3 cellular contexts compared by ENCODE assay signal in the genomic region with DNA sequence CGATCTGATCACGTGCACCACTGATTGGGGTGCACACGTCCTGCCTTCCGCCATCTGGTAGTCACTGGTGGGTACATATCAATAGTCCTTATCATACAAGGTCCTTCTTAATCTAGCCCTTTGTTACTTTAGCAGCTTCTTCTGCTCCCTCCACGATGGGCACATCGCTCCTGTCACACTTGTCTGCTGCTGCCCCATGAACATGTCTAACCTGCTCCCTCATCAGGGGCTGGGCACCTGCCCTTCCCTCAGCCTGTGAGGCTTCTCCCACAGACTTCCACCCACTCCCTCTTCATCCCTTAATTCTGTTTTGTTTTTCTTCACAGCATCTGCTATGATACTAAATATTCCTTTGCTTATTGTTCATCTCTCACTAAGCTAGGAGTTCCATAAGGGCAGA.
TF ChIP-seq lines count a peak whose summit lies in the region.

No MANE protein-coding gene starts in this region.

TF ChIP-seq in SK-N-SH treated with all-trans-retinoic acid at 6 μM for 48 hours, 23 proteins besides CTCF, POLR2A, EP300 and RAD21:
- TF ChIP-seq ESRRG (CRISPR knock-in tag; IDR thresholded peaks at IDR 0.05) (no peak), ZNF565 (CRISPR knock-in tag; conservative IDR thresholded peaks at IDR 0.05; ENCODE audit: low read depth) (no peak), ZFP30 (CRISPR knock-in tag; IDR thresholded peaks at IDR 0.05) (no peak), ARNTL (CRISPR knock-in tag; IDR thresholded peaks at IDR 0.05; ENCODE audit: borderline replicate concordance, low read depth) (no peak), TOX (CRISPR knock-in tag; IDR thresholded peaks at IDR 0.05; ENCODE audit: borderline replicate concordance) (no peak), ZFP3 (CRISPR knock-in tag; IDR thresholded peaks at IDR 0.05) (no peak)
- TF ChIP-seq, protein P1, sequence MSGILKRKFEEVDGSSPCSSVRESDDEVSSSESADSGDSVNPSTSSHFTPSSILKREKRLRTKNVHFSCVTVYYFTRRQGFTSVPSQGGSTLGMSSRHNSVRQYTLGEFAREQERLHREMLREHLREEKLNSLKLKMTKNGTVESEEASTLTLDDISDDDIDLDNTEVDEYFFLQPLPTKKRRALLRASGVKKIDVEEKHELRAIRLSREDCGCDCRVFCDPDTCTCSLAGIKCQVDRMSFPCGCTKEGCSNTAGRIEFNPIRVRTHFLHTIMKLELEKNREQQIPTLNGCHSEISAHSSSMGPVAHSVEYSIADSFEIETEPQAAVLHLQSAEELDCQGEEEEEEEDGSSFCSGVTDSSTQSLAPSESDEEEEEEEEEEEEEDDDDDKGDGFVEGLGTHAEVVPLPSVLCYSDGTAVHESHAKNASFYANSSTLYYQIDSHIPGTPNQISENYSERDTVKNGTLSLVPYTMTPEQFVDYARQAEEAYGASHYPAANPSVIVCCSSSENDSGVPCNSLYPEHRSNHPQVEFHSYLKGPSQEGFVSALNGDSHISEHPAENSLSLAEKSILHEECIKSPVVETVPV (CRISPR knock-in tag; IDR thresholded peaks at IDR 0.05) = no peak
- TF ChIP-seq, protein P2, sequence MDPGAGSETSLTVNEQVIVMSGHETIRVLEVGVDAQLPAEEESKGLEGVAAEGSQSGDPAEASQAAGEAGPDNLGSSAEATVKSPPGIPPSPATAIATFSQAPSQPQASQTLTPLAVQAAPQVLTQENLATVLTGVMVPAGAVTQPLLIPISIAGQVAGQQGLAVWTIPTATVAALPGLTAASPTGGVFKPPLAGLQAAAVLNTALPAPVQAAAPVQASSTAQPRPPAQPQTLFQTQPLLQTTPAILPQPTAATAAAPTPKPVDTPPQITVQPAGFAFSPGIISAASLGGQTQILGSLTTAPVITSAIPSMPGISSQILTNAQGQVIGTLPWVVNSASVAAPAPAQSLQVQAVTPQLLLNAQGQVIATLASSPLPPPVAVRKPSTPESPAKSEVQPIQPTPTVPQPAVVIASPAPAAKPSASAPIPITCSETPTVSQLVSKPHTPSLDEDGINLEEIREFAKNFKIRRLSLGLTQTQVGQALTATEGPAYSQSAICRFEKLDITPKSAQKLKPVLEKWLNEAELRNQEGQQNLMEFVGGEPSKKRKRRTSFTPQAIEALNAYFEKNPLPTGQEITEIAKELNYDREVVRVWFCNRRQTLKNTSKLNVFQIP (CRISPR knock-in tag; IDR thresholded peaks at IDR 0.05; ENCODE audit: borderline replicate concordance, low read depth) = no peak
- TF ChIP-seq, protein P3, sequence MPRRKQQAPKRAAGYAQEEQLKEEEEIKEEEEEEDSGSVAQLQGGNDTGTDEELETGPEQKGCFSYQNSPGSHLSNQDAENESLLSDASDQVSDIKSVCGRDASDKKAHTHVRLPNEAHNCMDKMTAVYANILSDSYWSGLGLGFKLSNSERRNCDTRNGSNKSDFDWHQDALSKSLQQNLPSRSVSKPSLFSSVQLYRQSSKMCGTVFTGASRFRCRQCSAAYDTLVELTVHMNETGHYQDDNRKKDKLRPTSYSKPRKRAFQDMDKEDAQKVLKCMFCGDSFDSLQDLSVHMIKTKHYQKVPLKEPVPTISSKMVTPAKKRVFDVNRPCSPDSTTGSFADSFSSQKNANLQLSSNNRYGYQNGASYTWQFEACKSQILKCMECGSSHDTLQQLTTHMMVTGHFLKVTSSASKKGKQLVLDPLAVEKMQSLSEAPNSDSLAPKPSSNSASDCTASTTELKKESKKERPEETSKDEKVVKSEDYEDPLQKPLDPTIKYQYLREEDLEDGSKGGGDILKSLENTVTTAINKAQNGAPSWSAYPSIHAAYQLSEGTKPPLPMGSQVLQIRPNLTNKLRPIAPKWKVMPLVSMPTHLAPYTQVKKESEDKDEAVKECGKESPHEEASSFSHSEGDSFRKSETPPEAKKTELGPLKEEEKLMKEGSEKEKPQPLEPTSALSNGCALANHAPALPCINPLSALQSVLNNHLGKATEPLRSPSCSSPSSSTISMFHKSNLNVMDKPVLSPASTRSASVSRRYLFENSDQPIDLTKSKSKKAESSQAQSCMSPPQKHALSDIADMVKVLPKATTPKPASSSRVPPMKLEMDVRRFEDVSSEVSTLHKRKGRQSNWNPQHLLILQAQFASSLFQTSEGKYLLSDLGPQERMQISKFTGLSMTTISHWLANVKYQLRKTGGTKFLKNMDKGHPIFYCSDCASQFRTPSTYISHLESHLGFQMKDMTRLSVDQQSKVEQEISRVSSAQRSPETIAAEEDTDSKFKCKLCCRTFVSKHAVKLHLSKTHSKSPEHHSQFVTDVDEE (CRISPR knock-in tag; IDR thresholded peaks at IDR 0.05) = no peak
TF ChIP-seq in SK-N-SH treated with all-trans-retinoic acid at 6 μM for 48 hours: peak in this region for 0.

TF ChIP-seq in SK-N-SH, 30 proteins besides CTCF, POLR2A, EP300 and RAD21:
- TF ChIP-seq JUND (IDR thresholded peaks at IDR 0.05) = no peak
- TF ChIP-seq RFX5 (IDR thresholded peaks at IDR 0.05; ENCODE audit: low read length) = no peak
- TF ChIP-seq, protein P4, sequence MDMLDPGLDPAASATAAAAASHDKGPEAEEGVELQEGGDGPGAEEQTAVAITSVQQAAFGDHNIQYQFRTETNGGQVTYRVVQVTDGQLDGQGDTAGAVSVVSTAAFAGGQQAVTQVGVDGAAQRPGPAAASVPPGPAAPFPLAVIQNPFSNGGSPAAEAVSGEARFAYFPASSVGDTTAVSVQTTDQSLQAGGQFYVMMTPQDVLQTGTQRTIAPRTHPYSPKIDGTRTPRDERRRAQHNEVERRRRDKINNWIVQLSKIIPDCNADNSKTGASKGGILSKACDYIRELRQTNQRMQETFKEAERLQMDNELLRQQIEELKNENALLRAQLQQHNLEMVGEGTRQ (IDR thresholded peaks at IDR 0.05; ENCODE audit: borderline replicate concordance, low read depth, low read length) = no peak
- TF ChIP-seq, protein P5, sequence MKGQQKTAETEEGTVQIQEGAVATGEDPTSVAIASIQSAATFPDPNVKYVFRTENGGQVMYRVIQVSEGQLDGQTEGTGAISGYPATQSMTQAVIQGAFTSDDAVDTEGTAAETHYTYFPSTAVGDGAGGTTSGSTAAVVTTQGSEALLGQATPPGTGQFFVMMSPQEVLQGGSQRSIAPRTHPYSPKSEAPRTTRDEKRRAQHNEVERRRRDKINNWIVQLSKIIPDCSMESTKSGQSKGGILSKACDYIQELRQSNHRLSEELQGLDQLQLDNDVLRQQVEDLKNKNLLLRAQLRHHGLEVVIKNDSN (IDR thresholded peaks at IDR 0.05; ENCODE audit: borderline replicate concordance, low read depth) = no peak

TF ChIP-seq in IMR-90, 13 proteins besides CTCF, POLR2A, EP300 and RAD21 (continued from another document):
- TF ChIP-seq, protein P4 (IDR thresholded peaks at IDR 0.05; ENCODE audit: low read depth, low read length) = no peak
- no peak for TF ChIP-seq MXI1 (IDR thresholded peaks at IDR 0.05; ENCODE audit: borderline replicate concordance, low read depth, low read length)
- TF ChIP-seq SMC3 (IDR thresholded peaks at IDR 0.05; ENCODE audit: low read depth, low read length) = no peak
- TF ChIP-seq RFX5 (IDR thresholded peaks at IDR 0.05; ENCODE audit: low read depth, low read length) = no peak
- TF ChIP-seq MAZ (IDR thresholded peaks at IDR 0.05; ENCODE audit: borderline replicate concordance, low read depth, low read length) = no peak
- TF ChIP-seq NFE2L2 (IDR thresholded peaks at IDR 0.05; ENCODE audit: low read depth, low read length) = no peak
- TF ChIP-seq, protein P6, sequence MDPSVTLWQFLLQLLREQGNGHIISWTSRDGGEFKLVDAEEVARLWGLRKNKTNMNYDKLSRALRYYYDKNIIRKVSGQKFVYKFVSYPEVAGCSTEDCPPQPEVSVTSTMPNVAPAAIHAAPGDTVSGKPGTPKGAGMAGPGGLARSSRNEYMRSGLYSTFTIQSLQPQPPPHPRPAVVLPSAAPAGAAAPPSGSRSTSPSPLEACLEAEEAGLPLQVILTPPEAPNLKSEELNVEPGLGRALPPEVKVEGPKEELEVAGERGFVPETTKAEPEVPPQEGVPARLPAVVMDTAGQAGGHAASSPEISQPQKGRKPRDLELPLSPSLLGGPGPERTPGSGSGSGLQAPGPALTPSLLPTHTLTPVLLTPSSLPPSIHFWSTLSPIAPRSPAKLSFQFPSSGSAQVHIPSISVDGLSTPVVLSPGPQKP (IDR thresholded peaks at IDR 0.05; ENCODE audit: borderline replicate concordance, low read depth, low read length) = no peak
